ENCODE assay signal across 19 cellular contexts in the genomic region with DNA sequence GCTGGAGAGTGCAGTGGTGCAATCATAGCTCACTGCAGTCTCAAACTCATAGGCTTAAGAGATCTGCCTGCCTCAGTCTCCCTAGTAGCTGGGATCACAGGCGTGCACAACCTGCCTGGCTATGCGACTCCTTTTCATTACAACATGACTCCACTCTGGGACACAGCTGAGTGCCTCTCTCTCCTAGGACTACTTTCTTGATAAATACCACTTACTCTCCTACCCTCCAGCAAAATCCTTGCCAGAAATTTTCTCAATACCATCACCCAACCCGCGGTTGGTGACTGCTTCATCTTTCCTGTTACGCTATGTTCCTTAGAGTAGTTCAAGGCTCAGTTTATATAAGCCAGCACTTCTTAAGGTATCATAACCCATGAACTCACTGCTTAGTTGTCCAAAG.
"Had no signal": no experiment of that assay in that cellular context is flagged by ENCODE, and none has a peak within 500 bp of the region (broad histone marks: within the 10 kb centered on the region; RNA-seq: fewer than 3 reads in every experiment).

No MANE protein-coding gene starts in this region.

- H3K27ac Mint-ChIP-seq: stimulated activated naive B cell treated with anti-CD40 and anti-IgM and Interleukin-4, amounts not matched to agents 10 μg/mL and 1 μg/mL and 100 μg/mL, for 72 hours; stimulated activated naive CD8-positive, alpha-beta T cell treated with anti-CD3 and anti-CD28 coated beads, Interleukin-15, amount 100 ng/mL, for 72 hours had no signal

- H3K9me3 Mint-ChIP-seq: naive thymus-derived CD8-positive, alpha-beta T cell; stimulated activated naive B cell treated with anti-CD40 and anti-IgM and Interleukin-4, amounts not matched to agents 10 μg/mL and 1 μg/mL and 100 μg/mL, for 72 hours; stimulated activated naive CD8-positive, alpha-beta T cell treated with anti-CD3 and anti-CD28 coated beads, Interleukin-15, amount 100 ng/mL, for 72 hours had no signal

- DNase-seq: cortex of kidney; dorsolateral prefrontal cortex; effector CD8-positive, alpha-beta T cell; gastrocnemius medialis; heart right ventricle; hypothalamus; kidney glomerular epithelial cell; left ventricle myocardium inferior; lower lobe of right lung; mesenchymal stem cell; naive thymus-derived CD8-positive, alpha-beta T cell; posterior cingulate gyrus; sigmoid colon; stimulated activated CD4-positive, alpha-beta T cell treated with anti-CD3 and anti-CD28 coated beads, Interleukin-2, amount 100 ng/mL, for 24 hours; stimulated activated CD4-positive, alpha-beta T cell treated with anti-CD3 and anti-CD28 coated beads, Interleukin-4, amount 100 ng/mL, for 4 hours; stimulated activated naive B cell treated with anti-CD40 and anti-IgM and Interleukin-4, amounts not matched to agents 10 μg/mL and 1 μg/mL and 100 μg/mL, for 72 hours; stimulated activated naive CD8-positive, alpha-beta T cell treated with anti-CD3 and anti-CD28 coated beads, Interleukin-15, amount 100 ng/mL, for 72 hours; trophoblast cell had no signal

- ATAC-seq: gastrocnemius medialis; heart right ventricle; lower lobe of right lung; naive thymus-derived CD8-positive, alpha-beta T cell; stimulated activated naive B cell treated with anti-CD40 and anti-IgM and Interleukin-4, amounts not matched to agents 10 μg/mL and 1 μg/mL and 100 μg/mL, for 72 hours; stimulated activated naive CD8-positive, alpha-beta T cell treated with anti-CD3 and anti-CD28 coated beads, Interleukin-15, amount 100 ng/mL, for 72 hours had no signal

- H3K27me3 Mint-ChIP-seq: naive thymus-derived CD8-positive, alpha-beta T cell; stimulated activated naive B cell treated with anti-CD40 and anti-IgM and Interleukin-4, amounts not matched to agents 10 μg/mL and 1 μg/mL and 100 μg/mL, for 72 hours; stimulated activated naive CD8-positive, alpha-beta T cell treated with anti-CD3 and anti-CD28 coated beads, Interleukin-15, amount 100 ng/mL, for 72 hours had no signal

- FAIRE-seq: islet of Langerhans had no signal

- H3K4me3 Mint-ChIP-seq: stimulated activated naive B cell treated with anti-CD40 and anti-IgM and Interleukin-4, amounts not matched to agents 10 μg/mL and 1 μg/mL and 100 μg/mL, for 72 hours; stimulated activated naive CD8-positive, alpha-beta T cell treated with anti-CD3 and anti-CD28 coated beads, Interleukin-15, amount 100 ng/mL, for 72 hours had no signal
